Comparison of ENCODE assay signal across 6 cellular contexts in the genomic region with DNA sequence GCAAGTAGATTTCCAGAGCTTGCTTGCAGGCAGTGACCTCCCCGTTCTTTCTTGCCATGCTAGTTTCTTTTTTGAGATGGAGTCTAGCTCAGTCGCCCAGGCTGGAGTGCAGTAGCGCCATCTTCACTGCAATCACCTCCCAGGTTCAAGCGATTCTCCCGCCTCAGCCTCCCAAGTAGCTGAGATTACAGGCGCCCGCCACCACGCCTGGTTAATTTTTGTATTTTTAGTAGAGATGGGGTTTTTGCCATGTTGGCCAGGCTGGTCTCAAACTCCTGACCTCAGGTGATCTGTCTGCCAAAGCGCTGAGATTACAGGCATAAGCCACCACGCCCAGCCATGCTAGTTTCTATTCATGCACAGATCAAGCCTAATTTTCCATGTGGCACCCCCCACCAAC.
A peak's percentile ranks its signal among the peaks of the same experiment; 100 is the strongest.
DNase-seq lines count a peak whose midpoint lies in the region; TF ChIP-seq lines count a peak whose summit lies in the region.
"Not testable (repeated sequence)": the region's sequence is repeated elsewhere in the genome, so short reads cannot be mapped to it uniquely, and the experiment has no call there.

No MANE protein-coding gene starts in this region.

- not testable (repeated sequence) for H3K36me3 ChIP-seq in endodermal cell (ENCODE audit: control insufficient read depth, insufficient read depth, low read length)

- H3K4me3 Mint-ChIP-seq in H9; activated T-cell treated with anti-CD3 and anti-CD28 coated beads, Interleukin-2, amount 50 U/mL, for 24 hours; brain; endodermal cell: not testable (repeated sequence)

- H2AFZ ChIP-seq in H9 (ENCODE audit: low read length), result not testable (repeated sequence)

- H2BK20ac ChIP-seq in H9 (ENCODE audit: low read depth, low read length, poor library complexity, severe bottlenecking), result not testable (repeated sequence)

- H3K9me3 Mint-ChIP-seq in H9; activated T-cell treated with anti-CD3 and anti-CD28 coated beads, Interleukin-2, amount 50 U/mL, for 24 hours; endodermal cell: not testable (repeated sequence)
- peaks cover 0 to 12% (median 6%) of the 10 kb centered on the region in 5 experiments for H3K9me3 Mint-ChIP-seq in brain

- WGBS in H9 (ENCODE audit: extremely low coverage, insufficient read length, low lambda C conversion rate), result no CpG with 5 or more reads among the region's 10 CpGs
- 96 to 97% methylated on average over 6 to 10 of the region's 10 CpGs for WGBS in endodermal cell (ENCODE audit: insufficient coverage in 1 of 2, insufficient read length in 1 of 2), 2 experiments

- H3K4me2 ChIP-seq in H9 (ENCODE audit: insufficient read depth, insufficient read length, low read length), result not testable (repeated sequence)

- not testable (repeated sequence) for H3K27me3 Mint-ChIP-seq in H9 (ENCODE audit: low read depth); activated T-cell treated with anti-CD3 and anti-CD28 coated beads, Interleukin-2, amount 50 U/mL, for 24 hours; brain; endodermal cell (ENCODE audit: insufficient read depth)

- not testable (repeated sequence) for H4K5ac ChIP-seq in H9 (ENCODE audit: insufficient read length, low read depth, low read length)

- TF ChIP-seq CTCF in H9 (conservative IDR thresholded peaks at IDR 0.05); brain (conservative IDR thresholded peaks at IDR 0.05); dorsolateral prefrontal cortex (IDR thresholded peaks at IDR 0.05 in 54 of 56, conservative IDR thresholded peaks at IDR 0.05 in 2 of 56; ENCODE audit: low read depth in 1 of 56, partially characterized antibody in 56 of 56); endodermal cell (conservative IDR thresholded peaks at IDR 0.05): not testable (repeated sequence)

- not testable (repeated sequence) for H3K27ac Mint-ChIP-seq in H9, endodermal cell
- H3K27ac Mint-ChIP-seq in activated T-cell treated with anti-CD3 and anti-CD28 coated beads, Interleukin-2, amount 50 U/mL, for 24 hours, result peak overlapping the region; percentile 2
- peak overlapping the region in 3 of 5 experiments; percentile 12 to 97 (median 43) for H3K27ac Mint-ChIP-seq in brain

- H3T11ph ChIP-seq in H9 (ENCODE audit: low read length), result not testable (repeated sequence)

- H3K18ac ChIP-seq in H9 (ENCODE audit: insufficient read length, low read depth, low read length), result not testable (repeated sequence)

- not testable (repeated sequence) for H3K14ac ChIP-seq in H9 (ENCODE audit: insufficient read depth, low read length)

- H2BK12ac ChIP-seq in H9 (ENCODE audit: insufficient read length, low read depth, low read length), result not testable (repeated sequence)

- not testable (repeated sequence) for H3K9ac ChIP-seq in H9 (ENCODE audit: extremely low read depth, insufficient read length, low read length); endodermal cell (ENCODE audit: extremely low read depth, low read length, poor library complexity, severe bottlenecking)

- intact Hi-C loops in dorsolateral prefrontal cortex (cut with DNase I), result not testable (repeated sequence)

- H2BK15ac ChIP-seq in H9 (ENCODE audit: low read depth, low read length), result not testable (repeated sequence)

- H3K4ac ChIP-seq in H9 (ENCODE audit: low read depth, low read length), result not testable (repeated sequence)

- H4K91ac ChIP-seq in H9 (ENCODE audit: insufficient read length, low read depth, low read length), result not testable (repeated sequence)

- H2BK5ac ChIP-seq in H9 (ENCODE audit: insufficient read length, low read length), result not testable (repeated sequence)

- DNase-seq in H9 (peak; percentile 16), endodermal cell (peak; percentile 31), islet precursor cell (peak; percentile 8)
- not testable (repeated sequence) for DNase-seq in activated T-cell treated with anti-CD3 and anti-CD28 coated beads, Interleukin-2, amount 50 U/mL, for 24 hours; dorsolateral prefrontal cortex

- H3K23ac ChIP-seq in H9 (ENCODE audit: insufficient read length, low read depth, low read length), result not testable (repeated sequence)

- not testable (repeated sequence) for H3K79me1 ChIP-seq in H9 (ENCODE audit: insufficient read depth, low read depth, low read length, poor library complexity, severe bottlenecking)

- H3K27ac ChIP-seq in H9 (ENCODE audit: insufficient read length, low read depth, low read length); endodermal cell (ENCODE audit: low read depth, low read length): not testable (repeated sequence)
- H3K27ac ChIP-seq in dorsolateral prefrontal cortex, result peak overlapping the region in 32 of 59 donors; percentile 4 to 85 (median 67)

- not testable (repeated sequence) for H3K23me2 ChIP-seq in H9 (ENCODE audit: insufficient read length, low read depth, low read length, poor library complexity, severe bottlenecking)

- not testable (repeated sequence) for H2BK120ac ChIP-seq in H9 (ENCODE audit: low read depth, low read length, poor library complexity, severe bottlenecking)

- not testable (repeated sequence) for H4K8ac ChIP-seq in H9 (replicated peaks; ENCODE audit: insufficient read length, low read depth, low read length)

- H3K4me1 ChIP-seq in H9 (ENCODE audit: insufficient read depth, low read length), result peaks cover 27% of the 10 kb centered on the region
- H3K4me1 ChIP-seq in endodermal cell (ENCODE audit: control insufficient read depth, insufficient read depth, low read length), result not testable (repeated sequence)

- H3K4me1 Mint-ChIP-seq in H9, result peaks cover 45 to 49% of the 10 kb centered on the region in 2 experiments
- peaks cover 66% of the 10 kb centered on the region for H3K4me1 Mint-ChIP-seq in activated T-cell treated with anti-CD3 and anti-CD28 coated beads, Interleukin-2, amount 50 U/mL, for 24 hours (ENCODE audit: low read depth)
- peaks cover 57% of the 10 kb centered on the region for H3K4me1 Mint-ChIP-seq in brain
- H3K4me1 Mint-ChIP-seq in endodermal cell, result peaks cover 38% of the 10 kb centered on the region

- H3K27me3 ChIP-seq in H9 (ENCODE audit: insufficient read depth, low read length); dorsolateral prefrontal cortex; endodermal cell (ENCODE audit: control insufficient read depth, insufficient read depth, low read length, poor library complexity, severe bottlenecking): not testable (repeated sequence)

- H2AK5ac ChIP-seq in H9 (ENCODE audit: insufficient read length, low read length), result not testable (repeated sequence)

- H4K20me1 ChIP-seq in H9 (ENCODE audit: control insufficient read depth, insufficient read depth, insufficient read length), result not testable (repeated sequence)

- H3K36me3 Mint-ChIP-seq in H9 (ENCODE audit: insufficient read depth in 1 of 3, low read depth in 3 of 3), result peaks cover 0 to 10% (median 9%) of the 10 kb centered on the region in 3 experiments; a peak in 5 of 7 replicates
- not testable (repeated sequence) for H3K36me3 Mint-ChIP-seq in activated T-cell treated with anti-CD3 and anti-CD28 coated beads, Interleukin-2, amount 50 U/mL, for 24 hours (ENCODE audit: low read depth); endodermal cell (ENCODE audit: low read depth)
- peaks cover 14% of the 10 kb centered on the region for H3K36me3 Mint-ChIP-seq in brain

- H3K4me3 ChIP-seq in dorsolateral prefrontal cortex; endodermal cell (ENCODE audit: low read length): not testable (repeated sequence)

- not testable (repeated sequence) for H3K79me2 ChIP-seq in H9 (ENCODE audit: insufficient read depth, low read length)

- H3K9me3 ChIP-seq in H9 (ENCODE audit: control insufficient read depth, low read depth, low read length); endodermal cell (ENCODE audit: control insufficient read depth, low read length): not testable (repeated sequence)

- H3K56ac ChIP-seq in H9 (ENCODE audit: insufficient read length, low read depth, low read length), result not testable (repeated sequence)
